ENCODE assay signal across 10 cellular contexts in genomic region chr20:409697-410559, GRCh38. TPM values are rescaled to one million over a fixed set of nuclear protein-coding genes. Genes with fewer than 3 reads are reported as not detected.
DNase-seq lines count a peak whose midpoint lies in the region; ATAC-seq, FAIRE-seq and TF ChIP-seq lines count a peak whose summit lies in the region.
"Had no signal": no experiment of that assay in that cellular context is flagged by ENCODE, and none has a peak within 500 bp of the region (broad histone marks: within the 10 kb centered on the region; RNA-seq: fewer than 3 reads in every experiment).

No MANE protein-coding gene starts in this region.

- H3K27me3 Mint-ChIP-seq in endothelial cell (ENCODE audit: unreplicated experiment): peaks cover 9% of the 10 kb centered on the region

- no peak overlapping the region for H3K27ac Mint-ChIP-seq in endothelial cell (ENCODE audit: unreplicated experiment)

- H3K4me1 ChIP-seq in Panc1 (ENCODE audit: control insufficient read depth, insufficient read depth, low read length) (peaks cover 18% of the 10 kb centered on the region), psoas muscle (peaks cover 27% of the 10 kb centered on the region)

- H3K9me3 Mint-ChIP-seq in endothelial cell (ENCODE audit: unreplicated experiment): no peaks in the 10 kb centered on the region

- no peaks in the 10 kb centered on the region for H3K27me3 ChIP-seq in GM06990 (replicated peaks; ENCODE audit: control insufficient read depth, insufficient read depth, low read length)
- H3K27me3 ChIP-seq in Panc1 (ENCODE audit: control insufficient read depth, insufficient read depth, low read length): no peaks in the 10 kb centered on the region
- no peaks in the 10 kb centered on the region for H3K27me3 ChIP-seq in psoas muscle (ENCODE audit: insufficient read depth in 3 of 3, low read length in 2 of 3)

- TF ChIP-seq CTCF in GM06990 (IDR thresholded peaks at IDR 0.05; ENCODE audit: insufficient read depth, low read length, poor library complexity, severe bottlenecking) (no peak), Panc1 (IDR thresholded peaks at IDR 0.05) (no peak), endothelial cell (IDR thresholded peaks at IDR 0.05; ENCODE audit: unreplicated experiment) (no peak), psoas muscle (IDR thresholded peaks at IDR 0.05) (no peak), D721Med (IDR thresholded peaks at IDR 0.05; ENCODE audit: insufficient read depth, missing control alignments) (no peak)

- H3K27ac ChIP-seq in Panc1 (ENCODE audit: low read length) (peak overlapping the region; percentile 92), psoas muscle (peak overlapping the region; percentile 95)

- ATAC-seq in Panc1 (no peak), psoas muscle (peak; percentile 55 to 76 (median 74)), GM21529 (IDR thresholded peaks at IDR 0.05; ENCODE audit: unreplicated experiment) (no peak)

- peaks cover 3% of the 10 kb centered on the region for H3K36me3 ChIP-seq in GM06990 (ENCODE audit: control insufficient read depth, insufficient read depth, low read length)
- peaks cover 11% of the 10 kb centered on the region for H3K36me3 ChIP-seq in Panc1 (ENCODE audit: control insufficient read depth, insufficient read depth, low read length)
- H3K36me3 ChIP-seq in psoas muscle (ENCODE audit: insufficient read depth in 1 of 2, low read depth in 1 of 2): peaks cover 0 to 33% of the 10 kb centered on the region in 2 donors

- no peak for DNase-seq in GM06990 (ENCODE audit: extremely low read depth, insufficient read length)
- DNase-seq in Panc1 (ENCODE audit: low read depth, low spot score): no peak
- DNase-seq in endothelial cell (ENCODE audit: low spot score): no peak
- peak; percentile 49 to 91 for DNase-seq in psoas muscle
- no peak for DNase-seq in D721Med (ENCODE audit: insufficient read length, low spot score)
- no peak for DNase-seq in NCI-H187 treated with DMSO at 0.1 percent for 48 hours (lab: John Stamatoyannopoulos, UW)
- DNase-seq in hepatic stellate cell (ENCODE audit: low spot score): no peak
- DNase-seq: foreskin melanocyte, SIG-M5 had no signal

- no peak for FAIRE-seq in D721Med (lab: Jason Lieb, UNC)

- intact Hi-C loops in Panc1 (cut with micrococcal nuclease; ENCODE audit: unreplicated experiment) (loop anchor here (2.0 kb wide), 1 partner anchor 63 kb away; the partner anchor contains the start of gene NRSN2), psoas muscle (cut with DNase I) (loop anchor here (5.0 to 10.0 kb wide), 3 partner anchors 65 to 135 kb away; partner anchors contain the start of gene CSNK2A1 (in 1 of the 2))

- 32 to 40% (median 40%) methylated on average over 14 of the region's 14 CpGs for WGBS in psoas muscle, 3 donors

- TSS peak; percentile 68 for BruUV-seq in Panc1 (replicated peaks; lab: Mats Ljungman, UMichigan)

- CTCF ChIA-PET in Panc1 (lab: Charles Lee): no interaction called here

- no peaks in the 10 kb centered on the region for H3K9me3 ChIP-seq in Panc1 (ENCODE audit: control insufficient read depth, insufficient read depth, low read depth, low read length)
- H3K9me3 ChIP-seq in psoas muscle: no peaks in the 10 kb centered on the region

- H3K36me3 Mint-ChIP-seq in endothelial cell (ENCODE audit: low read depth, unreplicated experiment): peaks cover 33% of the 10 kb centered on the region

- H3K4me3 ChIP-seq in GM06990 (replicated peaks; ENCODE audit: low read depth, low read length) (peak overlapping the region; percentile 99), Panc1 (ENCODE audit: low read depth in 2 of 2, low read length in 2 of 2) (peak overlapping the region; percentile 90 to 94), psoas muscle (peak overlapping the region; percentile 91)

- in situ Hi-C loops in Panc1 (cut with HindIII; ENCODE audit: low pct_unique_long_range_greater_than_20kb, low sequenced_read_pairs): no loop called here

- H3K4me1 Mint-ChIP-seq in endothelial cell (ENCODE audit: unreplicated experiment): peaks cover 22% of the 10 kb centered on the region

- H3K4me3 Mint-ChIP-seq in endothelial cell (ENCODE audit: unreplicated experiment): peak overlapping the region; percentile 93

- POLR2A ChIA-PET in Panc1 (lab: Charles Lee): interaction anchor here (0.7 kb wide), 2 partner anchors 29 to 55 kb away, joined by 6 read pairs; no protein-coding TSS in a partner anchor

RNA-seq across cellular contexts. Expression of gene RBCK1, which starts 1.8 kb away (rescaled TPM):
- total RNA-seq in Panc1 (2021; ENCODE audit: unreplicated experiment): 97.1 TPM
- polyA plus RNA-seq in Panc1 (2012; ENCODE audit: insufficient read length): 109 TPM
- 68.8 TPM for total RNA-seq in endothelial cell (ENCODE audit: unreplicated experiment)
- 10 to 100 TPM; 34.1 to 50.5 (median 40.7) TPM for total RNA-seq in psoas muscle
- 10 to 100 TPM; 35.8 to 52.5 (median 46.0) TPM for polyA plus RNA-seq in psoas muscle

RNA-seq across cellular contexts. Expression of gene TRIB3, which starts 29.4 kb away (rescaled TPM):
- total RNA-seq in Panc1 (2021; ENCODE audit: unreplicated experiment): 35.6 TPM
- polyA plus RNA-seq in Panc1 (2012; ENCODE audit: insufficient read length): 41.6 TPM
- 24.2 TPM for total RNA-seq in endothelial cell (ENCODE audit: unreplicated experiment)
- total RNA-seq in psoas muscle: 1 to 10 TPM in 3 of 4 donors, under 1 TPM in 1; 0.78 to 7.7 (median 2.5) TPM
- polyA plus RNA-seq in psoas muscle: 10 to 100 TPM in 1 of 3 donors, 1 to 10 TPM in 1, under 1 TPM in 1; 0.74 to 16.3 (median 2.1) TPM

RNA-seq across cellular contexts. Expression of gene TBC1D20, which starts 52.4 kb away (rescaled TPM):
- total RNA-seq in Panc1 (2021; ENCODE audit: unreplicated experiment): 42.1 TPM
- polyA plus RNA-seq in Panc1 (2012; ENCODE audit: insufficient read length): 32.8 TPM
- 29.9 TPM for total RNA-seq in endothelial cell (ENCODE audit: unreplicated experiment)
- 10 to 100 TPM; 23.9 to 31.4 (median 29.3) TPM for total RNA-seq in psoas muscle
- polyA plus RNA-seq in psoas muscle: 10 to 100 TPM; 16.6 to 29.2 (median 21.1) TPM

Comparison
In these comparisons a context has a peak if more than half of its experiments do, and no peak if none do; other contexts are left out.
1. DNase-seq: peak in psoas muscle (2 of 2); none in GM06990 (single experiment), Panc1 (single experiment), endothelial cell (single experiment), D721Med (single experiment), NCI-H187 treated with DMSO at 0.1 percent for 48 hours (single experiment) and hepatic stellate cell (single experiment).
2. ATAC-seq: peak in psoas muscle (4 of 4); none in Panc1 (single experiment) and GM21529 (single experiment).
3. Peak in every context shown above with its lines, with median percentiles within 50 percentile points of each other: H3K4me3 ChIP-seq.